In genomic region chr11:10993640-10994039, GRCh38 we compare ENCODE assay signal across 32 cellular contexts.
"Had no signal": no experiment of that assay in that cellular context is flagged by ENCODE, and none has a peak within 500 bp of the region (broad histone marks: within the 10 kb centered on the region; RNA-seq: fewer than 3 reads in every experiment).

No MANE protein-coding gene starts in this region.

- ATAC-seq: activated CD8-positive, alpha-beta T cell treated with anti-CD3 and anti-CD28 coated beads for 36 hours; activated naive CD4-positive, alpha-beta T cell treated with anti-CD3 and anti-CD28 coated beads, Interleukin-2, amount 50 U/mL, for 72 hours; activated T-cell treated with anti-CD3 and anti-CD28 coated beads, Interleukin-2, amount 50 U/mL, for 4 hours; activated T-cell treated with anti-CD3 and anti-CD28 coated beads, Interleukin-2, amount 50 U/mL, for 72 hours; activated T-helper 17 cell treated with anti-CD3 and anti-CD28 coated beads, Interleukin-2, amount 50 U/mL, for 72 hours; body of pancreas had no signal

- H3K36me3 ChIP-seq: adrenal gland, brain microvascular endothelial cell, breast epithelium had no signal

- H3K27me3 ChIP-seq: adrenal gland, body of pancreas, brain microvascular endothelial cell, breast epithelium had no signal

- H3K4me1 ChIP-seq: adrenal gland, body of pancreas, breast epithelium had no signal

- H3K27ac ChIP-seq: adrenal gland, body of pancreas, brain microvascular endothelial cell, breast epithelium, VCaP had no signal

- H3K9me3 ChIP-seq: adrenal gland, body of pancreas had no signal

- DNase-seq: activated B cell treated with CpG ODN at 0.5 μM for 24 hours; activated CD4-positive, alpha-beta memory T cell treated with anti-CD3 and anti-CD28 coated beads for 36 hours; activated CD4-positive, alpha-beta T cell treated with anti-CD3 and anti-CD28 coated beads for 4 hours; activated CD4-positive, alpha-beta T cell treated with anti-CD3 and anti-CD28 coated beads, Interleukin-2, amount 10 ng/mL, durations not matched to agents 24 days and 14 days; activated CD4-positive, alpha-beta T cell treated with anti-CD3 and anti-CD28 coated beads, Interleukin-2, amount 50 U/mL, for 1 hour; activated CD4-positive, alpha-beta T cell treated with anti-CD3 and anti-CD28 coated beads, Interleukin-2, amount 50 U/mL, for 4 hours; activated CD4-positive, CD25-positive, alpha-beta regulatory T cell treated with anti-CD3 and anti-CD28 coated beads, Interleukin-2, amount 50 U/mL, for 72 hours; activated CD8-positive, alpha-beta memory T cell treated with anti-CD3 and anti-CD28 coated beads, Interleukin-2, amount 50 U/mL, for 4 hours; activated CD8-positive, alpha-beta T cell treated with anti-CD3 and anti-CD28 coated beads for 36 hours; activated effector memory CD4-positive, alpha-beta T cell treated with anti-CD3 and anti-CD28 coated beads, Interleukin-2, amount 50 U/mL, for 16 hours; activated gamma-delta T cell treated with Interleukin-2 at 50 U/mL for 16 hours; activated naive CD4-positive, alpha-beta T cell; activated naive CD4-positive, alpha-beta T cell treated with anti-CD3 and anti-CD28 coated beads for 36 hours; activated naive CD4-positive, alpha-beta T cell treated with anti-CD3 and anti-CD28 coated beads, Interleukin-2, amount 50 U/mL, for 16 hours; activated naive CD8-positive, alpha-beta T cell treated with anti-CD3 and anti-CD28 coated beads for 36 hours; activated T-cell treated with anti-CD3 and anti-CD28 coated beads for 4 hours; activated T-cell treated with anti-CD3 and anti-CD28 coated beads, Interleukin-2, amount 50 U/mL, for 1 hour; activated T-cell treated with anti-CD3 and anti-CD28 coated beads, Interleukin-2, amount 50 U/mL, for 4 hours; activated T-cell treated with anti-CD3 and anti-CD28 coated beads, Interleukin-2, amount 50 U/mL, for 72 hours; adrenal gland; amniotic stem cell; aorta; body of pancreas; brain microvascular endothelial cell; central memory CD4-positive, alpha-beta T cell; T-helper 1 cell; T-helper 2 cell; T-helper 9 cell had no signal

- H3K4me3 ChIP-seq: adrenal gland, body of pancreas, breast epithelium had no signal
